In the genomic region with DNA sequence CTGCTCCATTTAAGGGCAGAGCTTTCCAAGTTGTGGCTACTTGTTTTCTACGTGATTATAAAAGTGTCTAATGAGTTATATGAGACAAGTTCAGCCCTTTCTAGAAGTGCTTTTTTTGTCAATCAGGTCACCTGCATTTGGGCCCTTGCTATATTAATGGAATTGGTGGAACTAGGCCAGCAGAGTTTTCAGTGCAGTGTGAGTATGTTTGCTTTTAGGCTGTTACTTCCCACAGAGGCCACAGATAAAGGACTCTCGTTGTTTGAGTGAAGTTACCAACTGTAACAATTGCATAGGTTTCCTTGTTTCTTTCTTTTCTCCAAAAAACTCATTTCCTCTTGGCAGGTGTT, we compare ENCODE assay signal across 10 cellular contexts. TPM values are rescaled to one million over a fixed set of nuclear protein-coding genes. Genes with fewer than 3 reads are reported as not detected.
A peak's percentile ranks its signal among the peaks of the same experiment; 100 is the strongest.
DNase-seq lines count a peak whose midpoint lies in the region; ATAC-seq and TF ChIP-seq lines count a peak whose summit lies in the region.
"Had no signal": no experiment of that assay in that cellular context is flagged by ENCODE, and none has a peak within 500 bp of the region (broad histone marks: within the 10 kb centered on the region; RNA-seq: fewer than 3 reads in every experiment).

No MANE protein-coding gene starts in this region.

- no peak overlapping the region for H2AFZ ChIP-seq in SK-N-SH (ENCODE audit: low read depth)

- H3K9me3 Mint-ChIP-seq in stimulated activated naive B cell treated with anti-CD40 and anti-IgM and Interleukin-4, amounts not matched to agents 10 μg/mL and 1 μg/mL and 100 μg/mL, for 72 hours: no peaks in the 10 kb centered on the region
- H3K9me3 Mint-ChIP-seq: brain had no signal

- no peak for ATAC-seq in stimulated activated naive B cell treated with anti-CD40 and anti-IgM and Interleukin-4, amounts not matched to agents 10 μg/mL and 1 μg/mL and 100 μg/mL, for 72 hours (replicated peaks)
- ATAC-seq in GM19023 (IDR thresholded peaks at IDR 0.05; ENCODE audit: unreplicated experiment) (no peak), HG03196 (IDR thresholded peaks at IDR 0.05; ENCODE audit: unreplicated experiment) (no peak)

- H3K79me2 ChIP-seq in SK-N-SH (ENCODE audit: insufficient read depth): peaks cover 65% of the 10 kb centered on the region

- TF ChIP-seq CTCF in SK-N-SH (IDR thresholded peaks at IDR 0.05) (no peak), fibroblast of villous mesenchyme (IDR thresholded peaks at IDR 0.05; ENCODE audit: insufficient read depth, low read depth, low read length) (no peak)

- H4K20me1 ChIP-seq in SK-N-SH (ENCODE audit: insufficient read depth): no peaks in the 10 kb centered on the region

- TF ChIP-seq EP300 in SK-N-SH (IDR thresholded peaks at IDR 0.05; ENCODE audit: borderline replicate concordance in 1 of 2, low read depth in 1 of 2, low read length in 1 of 2): no peak

- H3K27me3 Mint-ChIP-seq in stimulated activated naive B cell treated with anti-CD40 and anti-IgM and Interleukin-4, amounts not matched to agents 10 μg/mL and 1 μg/mL and 100 μg/mL, for 72 hours: no peaks in the 10 kb centered on the region
- H3K27me3 Mint-ChIP-seq: brain had no signal

- POLR2A ChIA-PET in SK-N-SH (lab: Yijun Ruan, JAX): interaction anchor here (0.9 kb wide), 1 partner anchor 66 kb away, joined by 3 read pairs; a partner anchor contains a TSS

- peak; percentile 8 for DNase-seq in NCI-H146 (lab: John Stamatoyannopoulos, UW)
- no peak for DNase-seq in NCI-H146 treated with DMSO at 0.1 percent for 48 hours (lab: John Stamatoyannopoulos, UW; ENCODE audit: unreplicated experiment)
- no peak for DNase-seq in SK-N-SH
- DNase-seq in fibroblast of villous mesenchyme (ENCODE audit: low read depth): peak; percentile 47
- no peak for DNase-seq in stimulated activated naive B cell treated with anti-CD40 and anti-IgM and Interleukin-4, amounts not matched to agents 10 μg/mL and 1 μg/mL and 100 μg/mL, for 72 hours
- DNase-seq in NCI-H1694 (lab: John Stamatoyannopoulos, UW): no peak
- DNase-seq: NCI-H2081 treated with DMSO at 0.1 percent for 48 hours had no signal

- peaks cover 0 to 2% of the 10 kb centered on the region in 2 experiments for H3K36me3 ChIP-seq in SK-N-SH (replicated peaks in 1 of 2; ENCODE audit: control insufficient read depth in 1 of 2, insufficient read depth in 2 of 2, low read length in 1 of 2)

- H3K4me1 ChIP-seq in SK-N-SH (ENCODE audit: control insufficient read depth in 1 of 2, insufficient read depth in 2 of 2, low read depth in 1 of 2, low read length in 1 of 2): peaks cover 24 to 54% of the 10 kb centered on the region in 2 experiments; a peak in 3 of 4 replicates

- peak overlapping the region in 1 of 2 experiments; percentile 75; a peak in 2 of 4 replicates for H3K27ac ChIP-seq in SK-N-SH (ENCODE audit: low read depth in 2 of 2, low read length in 1 of 2)

- H3K4me3 ChIP-seq in SK-N-SH (ENCODE audit: low read depth in 2 of 2, low read length in 1 of 2): no peak overlapping the region
- H3K4me3 ChIP-seq in fibroblast of villous mesenchyme (ENCODE audit: low read depth, low read length): no peak overlapping the region

- no peak for TF ChIP-seq RAD21 in SK-N-SH (IDR thresholded peaks at IDR 0.05; ENCODE audit: low read length)

- H3K27ac Mint-ChIP-seq in stimulated activated naive B cell treated with anti-CD40 and anti-IgM and Interleukin-4, amounts not matched to agents 10 μg/mL and 1 μg/mL and 100 μg/mL, for 72 hours: peak overlapping the region; percentile 99

- H3K9me2 ChIP-seq in SK-N-SH: no peaks in the 10 kb centered on the region

- peaks cover 58 to 74% of the 10 kb centered on the region in 2 donors for H3K4me1 Mint-ChIP-seq in stimulated activated naive B cell treated with anti-CD40 and anti-IgM and Interleukin-4, amounts not matched to agents 10 μg/mL and 1 μg/mL and 100 μg/mL, for 72 hours

- peaks cover 23% of the 10 kb centered on the region for H3F3A ChIP-seq in SK-N-SH (replicated peaks; ENCODE audit: insufficient read depth)

- WGBS in SK-N-SH (ENCODE audit: low lambda C conversion rate): 80% methylated on average over 2 of the region's 2 CpGs

- CTCF ChIA-PET in SK-N-SH (lab: Yijun Ruan, JAX): interaction anchor here (1.0 to 4.6 kb wide), 6 partner anchors 11 to 240 kb away, joined by 3 to 25 read pairs (median 6); a partner anchor contains a TSS

- peak overlapping the region; percentile 29; the same call in 1 of the 2 replicates for H3K9ac ChIP-seq in SK-N-SH

- H3K27me3 ChIP-seq in SK-N-SH (ENCODE audit: insufficient read depth): no peaks in the 10 kb centered on the region

- H3K9me3 ChIP-seq in SK-N-SH: no peaks in the 10 kb centered on the region

- peak overlapping the region; percentile 70; the same call in 1 of the 2 replicates for H3K4me2 ChIP-seq in SK-N-SH

- H3K36me3 Mint-ChIP-seq in stimulated activated naive B cell treated with anti-CD40 and anti-IgM and Interleukin-4, amounts not matched to agents 10 μg/mL and 1 μg/mL and 100 μg/mL, for 72 hours: peaks cover 45 to 54% of the 10 kb centered on the region in 2 donors

- H3K4me3 Mint-ChIP-seq in stimulated activated naive B cell treated with anti-CD40 and anti-IgM and Interleukin-4, amounts not matched to agents 10 μg/mL and 1 μg/mL and 100 μg/mL, for 72 hours: peak overlapping the region; percentile 80 to 85

TF ChIP-seq in SK-N-SH, 30 proteins besides CTCF, POLR2A, EP300 and RAD21:
- TF ChIP-seq SMC3 (IDR thresholded peaks at IDR 0.05; ENCODE audit: low read depth, low read length) (no peak), MEF2A (IDR thresholded peaks at IDR 0.05; ENCODE audit: borderline replicate concordance, low read depth) (no peak), NRF1 (IDR thresholded peaks at IDR 0.05; ENCODE audit: low read depth, low read length) (no peak), JUND (IDR thresholded peaks at IDR 0.05) (no peak), FOXM1 (IDR thresholded peaks at IDR 0.05; ENCODE audit: low read depth) (no peak), ELF1 (IDR thresholded peaks at IDR 0.05) (no peak), SIN3A (IDR thresholded peaks at IDR 0.05; ENCODE audit: borderline replicate concordance, low read depth, low read length) (no peak), RCOR1 (IDR thresholded peaks at IDR 0.05; ENCODE audit: low read length) (no peak), RXRA (IDR thresholded peaks at IDR 0.05; ENCODE audit: borderline replicate concordance, low read depth) (no peak)
- TF ChIP-seq, protein P1, sequence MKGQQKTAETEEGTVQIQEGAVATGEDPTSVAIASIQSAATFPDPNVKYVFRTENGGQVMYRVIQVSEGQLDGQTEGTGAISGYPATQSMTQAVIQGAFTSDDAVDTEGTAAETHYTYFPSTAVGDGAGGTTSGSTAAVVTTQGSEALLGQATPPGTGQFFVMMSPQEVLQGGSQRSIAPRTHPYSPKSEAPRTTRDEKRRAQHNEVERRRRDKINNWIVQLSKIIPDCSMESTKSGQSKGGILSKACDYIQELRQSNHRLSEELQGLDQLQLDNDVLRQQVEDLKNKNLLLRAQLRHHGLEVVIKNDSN (IDR thresholded peaks at IDR 0.05; ENCODE audit: borderline replicate concordance, low read depth): no peak

RNA-seq across cellular contexts. Expression of a gene that starts 10.9 kb away (rescaled TPM):
- 11.2 and 12.7 TPM in 2 replicates for polyA plus RNA-seq in SK-N-SH (2012; rRNA removed)
- 11.5 and 12.3 TPM in 2 replicates for polyA plus RNA-seq in SK-N-SH (2012; cell fraction: cytosol; rRNA removed)
- polyA plus RNA-seq in SK-N-SH (2012; cell fraction: nucleus; rRNA removed): 13.2 and 15.8 TPM in 2 replicates
- 15.8 and 19.4 TPM in 2 replicates for total RNA-seq in fibroblast of villous mesenchyme

Comparison
In these comparisons a context has a peak if more than half of its experiments do, and no peak if none do; other contexts are left out.
1. DNase-seq: peak in NCI-H146 (single experiment) and fibroblast of villous mesenchyme (single experiment); none in NCI-H146 treated with DMSO at 0.1 percent for 48 hours (single experiment), SK-N-SH (single experiment), stimulated activated naive B cell treated with anti-CD40 and anti-IgM and Interleukin-4, amounts not matched to agents 10 μg/mL and 1 μg/mL and 100 μg/mL, for 72 hours (single experiment) and NCI-H1694 (single experiment).